ENCODE assay signal across 16 cellular contexts in genomic region chr12:106493531-106493930, GRCh38.
DNase-seq lines count a peak whose midpoint lies in the region; ATAC-seq, FAIRE-seq and TF ChIP-seq lines count a peak whose summit lies in the region.
"Had no signal": no experiment of that assay in that cellular context is flagged by ENCODE, and none has a peak within 500 bp of the region (broad histone marks: within the 10 kb centered on the region; RNA-seq: fewer than 3 reads in every experiment).

No MANE protein-coding gene starts in this region.

- H3K4me3 Mint-ChIP-seq in GM23338: no peak overlapping the region
- H3K4me3 Mint-ChIP-seq: CD4-positive, alpha-beta memory T cell; natural killer cell had no signal

- H3K36me3 Mint-ChIP-seq in GM23338 (ENCODE audit: low read depth): no peaks in the 10 kb centered on the region; the same call in 1 of the 3 replicates

- H3F3A ChIP-seq in GM23338 (replicated peaks; ENCODE audit: low read depth): no peaks in the 10 kb centered on the region

- peak; percentile 33 for FAIRE-seq in frontal cortex (lab: Jason Lieb, UNC)
- FAIRE-seq: H1 had no signal

- TF ChIP-seq CTCF in GM23338 (conservative IDR thresholded peaks at IDR 0.05; ENCODE audit: low read depth in 2 of 2): no peak

- H3K9me3 Mint-ChIP-seq in GM23338: no peaks in the 10 kb centered on the region
- H3K9me3 Mint-ChIP-seq: CD4-positive, alpha-beta memory T cell; natural killer cell had no signal

- no peak overlapping the region for H3K27ac Mint-ChIP-seq in GM23338
- H3K27ac Mint-ChIP-seq: natural killer cell had no signal

- H3K27me3 Mint-ChIP-seq in GM23338 (ENCODE audit: insufficient read depth, low read depth, poor library complexity): no peaks in the 10 kb centered on the region
- H3K27me3 Mint-ChIP-seq: CD4-positive, alpha-beta memory T cell had no signal

- no peak for DNase-seq in GM23338 (ENCODE audit: low spot score)
- DNase-seq in NCI-H510A (lab: John Stamatoyannopoulos, UW): peak; percentile 1
- DNase-seq in frontal cortex (ENCODE audit: low spot score in 2 of 2): no peak
- DNase-seq in activated gamma-delta T cell (lab: John Stamatoyannopoulos, UW): no peak
- no peak for DNase-seq in NCI-H1048 (lab: John Stamatoyannopoulos, UW)
- no peak for DNase-seq in SW 1271 (lab: John Stamatoyannopoulos, UW)
- DNase-seq: activated CD8-positive, alpha-beta memory T cell treated with anti-CD3 and anti-CD28 coated beads for 24 hours; activated naive CD4-positive, alpha-beta T cell; body of pancreas; CD4-positive, alpha-beta memory T cell; gastrocnemius medialis; natural killer cell; NCI-H446; Right ventricle myocardium superior had no signal

- no peaks in the 10 kb centered on the region for H3K9me2 ChIP-seq in GM23338 (ENCODE audit: insufficient read depth)

- no peaks in the 10 kb centered on the region for H3K79me2 ChIP-seq in GM23338 (replicated peaks; ENCODE audit: insufficient read depth)

- H3K4me1 ChIP-seq in GM23338 (ENCODE audit: insufficient read depth): peaks cover 30% of the 10 kb centered on the region
- H3K4me1 ChIP-seq in neuron (ENCODE audit: insufficient read depth, low read length): peaks cover 50% of the 10 kb centered on the region
- H3K4me1 ChIP-seq: body of pancreas, gastrocnemius medialis had no signal

- H3K36me3 ChIP-seq in GM23338 (ENCODE audit: insufficient read depth) (no peaks in the 10 kb centered on the region), neuron (ENCODE audit: insufficient read depth, low read length) (peaks cover 6% of the 10 kb centered on the region)

- H3K4me1 Mint-ChIP-seq in GM23338: peaks cover 35% of the 10 kb centered on the region

- peak; percentile 29; the same call in 1 of the 3 replicates for ATAC-seq in GM23338
- ATAC-seq: body of pancreas, gastrocnemius medialis, natural killer cell had no signal

- no peaks in the 10 kb centered on the region for H4K20me1 ChIP-seq in GM23338 (replicated peaks; ENCODE audit: insufficient read depth)

- H3K4me2 ChIP-seq in GM23338: no peak overlapping the region

- H3K27ac ChIP-seq in GM23338 (ENCODE audit: low read depth): no peak overlapping the region
- H3K27ac ChIP-seq: body of pancreas, gastrocnemius medialis had no signal

- no peak overlapping the region for H3K4me3 ChIP-seq in GM23338
- H3K4me3 ChIP-seq in neuron (ENCODE audit: low read length): peak overlapping the region; percentile 12
- H3K4me3 ChIP-seq: body of pancreas, gastrocnemius medialis had no signal

- no peaks in the 10 kb centered on the region for H3K9me3 ChIP-seq in neuron (ENCODE audit: low read length)
- H3K9me3 ChIP-seq: body of pancreas, gastrocnemius medialis had no signal

- H2AFZ ChIP-seq in GM23338 (no peak overlapping the region), neuron (ENCODE audit: low read depth, low read length) (no peak overlapping the region)

- H3K27me3 ChIP-seq in GM23338 (ENCODE audit: insufficient read depth) (no peaks in the 10 kb centered on the region), neuron (ENCODE audit: insufficient read depth, low read length) (no peaks in the 10 kb centered on the region)
- H3K27me3 ChIP-seq: body of pancreas, gastrocnemius medialis had no signal

TF ChIP-seq in GM23338, 12 proteins besides CTCF, POLR2A, EP300 and RAD21 (continues in another document):
- TF ChIP-seq ZNF331 (CRISPR knock-in tag; IDR thresholded peaks at IDR 0.05; ENCODE audit: low read depth) (no peak), EZH2phosphoT487 (IDR thresholded peaks at IDR 0.05; ENCODE audit: unreplicated experiment) (no peak), NANOG (IDR thresholded peaks at IDR 0.05; ENCODE audit: borderline replicate concordance) (no peak), EZH2 (IDR thresholded peaks at IDR 0.05; ENCODE audit: low read depth, unreplicated experiment) (no peak), POLR2AphosphoS5 (IDR thresholded peaks at IDR 0.05; ENCODE audit: low read depth) (no peak)
- TF ChIP-seq, protein P1, sequence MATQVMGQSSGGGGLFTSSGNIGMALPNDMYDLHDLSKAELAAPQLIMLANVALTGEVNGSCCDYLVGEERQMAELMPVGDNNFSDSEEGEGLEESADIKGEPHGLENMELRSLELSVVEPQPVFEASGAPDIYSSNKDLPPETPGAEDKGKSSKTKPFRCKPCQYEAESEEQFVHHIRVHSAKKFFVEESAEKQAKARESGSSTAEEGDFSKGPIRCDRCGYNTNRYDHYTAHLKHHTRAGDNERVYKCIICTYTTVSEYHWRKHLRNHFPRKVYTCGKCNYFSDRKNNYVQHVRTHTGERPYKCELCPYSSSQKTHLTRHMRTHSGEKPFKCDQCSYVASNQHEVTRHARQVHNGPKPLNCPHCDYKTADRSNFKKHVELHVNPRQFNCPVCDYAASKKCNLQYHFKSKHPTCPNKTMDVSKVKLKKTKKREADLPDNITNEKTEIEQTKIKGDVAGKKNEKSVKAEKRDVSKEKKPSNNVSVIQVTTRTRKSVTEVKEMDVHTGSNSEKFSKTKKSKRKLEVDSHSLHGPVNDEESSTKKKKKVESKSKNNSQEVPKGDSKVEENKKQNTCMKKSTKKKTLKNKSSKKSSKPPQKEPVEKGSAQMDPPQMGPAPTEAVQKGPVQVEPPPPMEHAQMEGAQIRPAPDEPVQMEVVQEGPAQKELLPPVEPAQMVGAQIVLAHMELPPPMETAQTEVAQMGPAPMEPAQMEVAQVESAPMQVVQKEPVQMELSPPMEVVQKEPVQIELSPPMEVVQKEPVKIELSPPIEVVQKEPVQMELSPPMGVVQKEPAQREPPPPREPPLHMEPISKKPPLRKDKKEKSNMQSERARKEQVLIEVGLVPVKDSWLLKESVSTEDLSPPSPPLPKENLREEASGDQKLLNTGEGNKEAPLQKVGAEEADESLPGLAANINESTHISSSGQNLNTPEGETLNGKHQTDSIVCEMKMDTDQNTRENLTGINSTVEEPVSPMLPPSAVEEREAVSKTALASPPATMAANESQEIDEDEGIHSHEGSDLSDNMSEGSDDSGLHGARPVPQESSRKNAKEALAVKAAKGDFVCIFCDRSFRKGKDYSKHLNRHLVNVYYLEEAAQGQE (IDR thresholded peaks at IDR 0.05; ENCODE audit: unreplicated experiment): no peak
- TF ChIP-seq, protein P2, sequence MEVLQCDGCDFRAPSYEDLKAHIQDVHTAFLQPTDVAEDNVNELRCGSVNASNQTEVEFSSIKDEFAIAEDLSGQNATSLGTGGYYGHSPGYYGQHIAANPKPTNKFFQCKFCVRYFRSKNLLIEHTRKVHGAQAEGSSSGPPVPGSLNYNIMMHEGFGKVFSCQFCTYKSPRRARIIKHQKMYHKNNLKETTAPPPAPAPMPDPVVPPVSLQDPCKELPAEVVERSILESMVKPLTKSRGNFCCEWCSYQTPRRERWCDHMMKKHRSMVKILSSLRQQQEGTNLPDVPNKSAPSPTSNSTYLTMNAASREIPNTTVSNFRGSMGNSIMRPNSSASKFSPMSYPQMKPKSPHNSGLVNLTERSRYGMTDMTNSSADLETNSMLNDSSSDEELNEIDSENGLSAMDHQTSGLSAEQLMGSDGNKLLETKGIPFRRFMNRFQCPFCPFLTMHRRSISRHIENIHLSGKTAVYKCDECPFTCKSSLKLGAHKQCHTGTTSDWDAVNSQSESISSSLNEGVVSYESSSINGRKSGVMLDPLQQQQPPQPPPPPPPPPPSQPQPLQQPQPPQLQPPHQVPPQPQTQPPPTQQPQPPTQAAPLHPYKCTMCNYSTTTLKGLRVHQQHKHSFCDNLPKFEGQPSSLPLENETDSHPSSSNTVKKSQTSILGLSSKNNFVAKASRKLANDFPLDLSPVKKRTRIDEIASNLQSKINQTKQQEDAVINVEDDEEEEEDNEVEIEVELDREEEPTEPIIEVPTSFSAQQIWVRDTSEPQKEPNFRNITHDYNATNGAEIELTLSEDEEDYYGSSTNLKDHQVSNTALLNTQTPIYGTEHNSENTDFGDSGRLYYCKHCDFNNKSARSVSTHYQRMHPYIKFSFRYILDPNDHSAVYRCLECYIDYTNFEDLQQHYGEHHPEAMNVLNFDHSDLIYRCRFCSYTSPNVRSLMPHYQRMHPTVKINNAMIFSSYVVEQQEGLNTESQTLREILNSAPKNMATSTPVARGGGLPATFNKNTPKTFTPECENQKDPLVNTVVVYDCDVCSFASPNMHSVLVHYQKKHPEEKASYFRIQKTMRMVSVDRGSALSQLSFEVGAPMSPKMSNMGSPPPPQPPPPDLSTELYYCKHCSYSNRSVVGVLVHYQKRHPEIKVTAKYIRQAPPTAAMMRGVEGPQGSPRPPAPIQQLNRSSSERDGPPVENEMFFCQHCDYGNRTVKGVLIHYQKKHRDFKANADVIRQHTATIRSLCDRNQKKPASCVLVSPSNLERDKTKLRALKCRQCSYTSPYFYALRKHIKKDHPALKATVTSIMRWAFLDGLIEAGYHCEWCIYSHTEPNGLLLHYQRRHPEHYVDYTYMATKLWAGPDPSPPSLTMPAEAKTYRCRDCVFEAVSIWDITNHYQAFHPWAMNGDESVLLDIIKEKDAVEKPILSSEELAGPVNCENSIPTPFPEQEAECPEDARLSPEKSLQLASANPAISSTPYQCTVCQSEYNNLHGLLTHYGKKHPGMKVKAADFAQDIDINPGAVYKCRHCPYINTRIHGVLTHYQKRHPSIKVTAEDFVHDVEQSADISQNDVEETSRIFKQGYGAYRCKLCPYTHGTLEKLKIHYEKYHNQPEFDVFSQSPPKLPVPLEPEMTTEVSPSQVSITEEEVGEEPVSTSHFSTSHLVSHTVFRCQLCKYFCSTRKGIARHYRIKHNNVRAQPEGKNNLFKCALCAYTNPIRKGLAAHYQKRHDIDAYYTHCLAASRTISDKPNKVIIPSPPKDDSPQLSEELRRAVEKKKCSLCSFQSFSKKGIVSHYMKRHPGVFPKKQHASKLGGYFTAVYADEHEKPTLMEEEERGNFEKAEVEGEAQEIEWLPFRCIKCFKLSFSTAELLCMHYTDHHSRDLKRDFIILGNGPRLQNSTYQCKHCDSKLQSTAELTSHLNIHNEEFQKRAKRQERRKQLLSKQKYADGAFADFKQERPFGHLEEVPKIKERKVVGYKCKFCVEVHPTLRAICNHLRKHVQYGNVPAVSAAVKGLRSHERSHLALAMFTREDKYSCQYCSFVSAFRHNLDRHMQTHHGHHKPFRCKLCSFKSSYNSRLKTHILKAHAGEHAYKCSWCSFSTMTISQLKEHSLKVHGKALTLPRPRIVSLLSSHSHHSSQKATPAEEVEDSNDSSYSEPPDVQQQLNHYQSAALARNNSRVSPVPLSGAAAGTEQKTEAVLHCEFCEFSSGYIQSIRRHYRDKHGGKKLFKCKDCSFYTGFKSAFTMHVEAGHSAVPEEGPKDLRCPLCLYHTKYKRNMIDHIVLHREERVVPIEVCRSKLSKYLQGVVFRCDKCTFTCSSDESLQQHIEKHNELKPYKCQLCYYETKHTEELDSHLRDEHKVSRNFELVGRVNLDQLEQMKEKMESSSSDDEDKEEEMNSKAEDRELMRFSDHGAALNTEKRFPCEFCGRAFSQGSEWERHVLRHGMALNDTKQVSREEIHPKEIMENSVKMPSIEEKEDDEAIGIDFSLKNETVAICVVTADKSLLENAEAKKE (CRISPR knock-in tag; IDR thresholded peaks at IDR 0.05): no peak
